9 cellular contexts compared by ENCODE assay signal in the genomic region with DNA sequence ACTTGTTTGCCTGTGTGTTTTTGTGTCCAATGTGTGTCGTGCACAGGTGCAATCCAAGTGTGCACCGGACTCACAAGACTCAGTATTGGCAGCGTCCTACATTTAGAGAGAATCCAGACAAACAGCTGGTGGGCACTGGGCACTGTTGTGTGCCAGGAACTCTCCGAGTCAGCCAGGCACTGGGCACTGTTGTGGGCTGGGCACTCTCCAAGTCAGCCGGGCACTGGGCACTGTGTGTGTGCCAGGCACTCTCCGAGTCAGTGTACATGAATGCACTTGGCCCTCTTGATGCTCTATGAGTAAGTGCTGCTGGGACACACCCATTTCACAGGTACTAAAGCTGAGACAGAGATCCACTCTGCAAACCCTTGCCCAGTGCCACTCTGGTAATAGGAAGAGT.
"Had no signal": no experiment of that assay in that cellular context is flagged by ENCODE, and none has a peak within 500 bp of the region (broad histone marks: within the 10 kb centered on the region; RNA-seq: fewer than 3 reads in every experiment).

No MANE protein-coding gene starts in this region.

- H3K27me3 ChIP-seq: heart left ventricle had no signal

- H3K27ac ChIP-seq: heart left ventricle had no signal

- H3K4me1 ChIP-seq: heart left ventricle had no signal

- H3K4me3 ChIP-seq: heart left ventricle had no signal

- H3K27me3 Mint-ChIP-seq: activated naive CD4-positive, alpha-beta T cell treated with anti-CD3 and anti-CD28 coated beads, Interleukin-2, amount 50 U/mL, for 24 hours had no signal

- H3K4me1 Mint-ChIP-seq: activated naive CD4-positive, alpha-beta T cell treated with anti-CD3 and anti-CD28 coated beads, Interleukin-2, amount 50 U/mL, for 24 hours; stimulated activated effector memory CD8-positive, alpha-beta T cell treated with anti-CD3 and anti-CD28 coated beads, Interleukin-12 subunit alpha, Interleukin-12 subunit beta, amount 100 ng/mL, for 72 hours had no signal

- H3K36me3 Mint-ChIP-seq: activated naive CD4-positive, alpha-beta T cell treated with anti-CD3 and anti-CD28 coated beads, Interleukin-2, amount 50 U/mL, for 24 hours; stimulated activated effector memory CD8-positive, alpha-beta T cell treated with anti-CD3 and anti-CD28 coated beads, Interleukin-12 subunit alpha, Interleukin-12 subunit beta, amount 100 ng/mL, for 72 hours; type B pancreatic cell had no signal

- H3K27ac Mint-ChIP-seq: activated naive CD4-positive, alpha-beta T cell treated with anti-CD3 and anti-CD28 coated beads, Interleukin-2, amount 50 U/mL, for 24 hours; stimulated activated effector memory CD8-positive, alpha-beta T cell treated with anti-CD3 and anti-CD28 coated beads, Interleukin-12 subunit alpha, Interleukin-12 subunit beta, amount 100 ng/mL, for 72 hours; type B pancreatic cell had no signal

- DNase-seq: cerebellar nuclear complex, foreskin melanocyte, heart left ventricle, retina, small intestine had no signal

- H3K36me3 ChIP-seq: heart left ventricle had no signal

- H3K4me3 Mint-ChIP-seq: activated naive CD4-positive, alpha-beta T cell treated with anti-CD3 and anti-CD28 coated beads, Interleukin-2, amount 50 U/mL, for 24 hours; brain; stimulated activated effector memory CD8-positive, alpha-beta T cell treated with anti-CD3 and anti-CD28 coated beads, Interleukin-12 subunit alpha, Interleukin-12 subunit beta, amount 100 ng/mL, for 72 hours; type B pancreatic cell had no signal
